ENCODE assay signal across 31 cellular contexts in the genomic region with DNA sequence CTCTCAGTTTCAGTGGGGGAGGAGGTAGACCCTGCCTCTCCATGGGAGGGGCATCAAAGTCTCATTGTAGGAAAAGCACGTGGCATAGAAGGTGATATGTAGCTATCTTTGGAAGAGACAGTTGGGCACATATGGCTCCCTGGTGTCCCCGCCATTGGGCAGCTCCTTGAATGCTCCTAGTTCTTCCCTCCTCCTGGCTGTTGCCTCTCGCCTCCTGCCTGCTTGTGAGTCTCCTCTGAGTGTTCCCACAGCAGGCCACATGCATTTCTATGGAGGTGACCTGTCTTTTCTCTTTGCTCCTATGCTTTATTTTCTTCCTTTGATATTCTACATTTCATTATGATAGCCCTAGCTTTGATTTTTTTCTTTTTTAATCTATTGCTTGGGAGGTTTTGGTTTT.
"Had no signal": no experiment of that assay in that cellular context is flagged by ENCODE, and none has a peak within 500 bp of the region (broad histone marks: within the 10 kb centered on the region; RNA-seq: fewer than 3 reads in every experiment).

No MANE protein-coding gene starts in this region.

- H3K4me2 ChIP-seq: KMS-11, PC-9 had no signal

- H3K4me3 Mint-ChIP-seq: activated CD4-positive, alpha-beta memory T cell treated with anti-CD3 and anti-CD28 coated beads for 36 hours; activated CD8-positive, alpha-beta memory T cell treated with anti-CD3 and anti-CD28 coated beads, Interleukin-2, amount 10 ng/mL, durations not matched to agents 7 days and 5 days; activated naive CD8-positive, alpha-beta T cell treated with anti-CD3 and anti-CD28 coated beads for 36 hours; activated T-helper 17 cell treated with anti-CD3 and anti-CD28 coated beads, Interleukin-2, amount 50 U/mL, for 72 hours had no signal

- H3K36me3 ChIP-seq: SJCRH30, WERI-Rb-1 had no signal

- H3K4me1 Mint-ChIP-seq: activated CD8-positive, alpha-beta memory T cell treated with anti-CD3 and anti-CD28 coated beads, Interleukin-2, amount 10 ng/mL, durations not matched to agents 7 days and 5 days; activated naive CD8-positive, alpha-beta T cell treated with anti-CD3 and anti-CD28 coated beads for 36 hours; activated T-helper 17 cell treated with anti-CD3 and anti-CD28 coated beads, Interleukin-2, amount 50 U/mL, for 72 hours had no signal

- DNase-seq: activated CD4-positive, alpha-beta memory T cell treated with anti-CD3 and anti-CD28 coated beads for 36 hours; activated CD4-positive, alpha-beta T cell treated with anti-CD3 and anti-CD28 coated beads, Interleukin-2, amount 50 U/mL, for 1 hour; activated CD8-positive, alpha-beta memory T cell treated with anti-CD3 and anti-CD28 coated beads for 24 hours; activated CD8-positive, alpha-beta memory T cell treated with anti-CD3 and anti-CD28 coated beads, Interleukin-2, amount 10 ng/mL, durations not matched to agents 7 days and 5 days; activated CD8-positive, alpha-beta memory T cell treated with anti-CD3 and anti-CD28 coated beads, Interleukin-2, amount 50 U/mL, for 48 hours; activated effector memory CD4-positive, alpha-beta T cell treated with anti-CD3 and anti-CD28 coated beads, Interleukin-2, amount 50 U/mL, for 16 hours; activated naive CD4-positive, alpha-beta T cell; activated naive CD4-positive, alpha-beta T cell treated with anti-CD3 and anti-CD28 coated beads, Interleukin-2, amount 50 U/mL, for 16 hours; activated naive CD8-positive, alpha-beta T cell treated with anti-CD3 and anti-CD28 coated beads for 36 hours; activated T-cell treated with anti-CD3 and anti-CD28 coated beads, Interleukin-2, amount 50 U/mL, for 48 hours; amniotic stem cell; aorta; cerebellar nuclear complex; MM.1S; MV-4-11; NCI-H1092; NCI-H1436 treated with DMSO at 0.1 percent for 48 hours; NCI-H1694 treated with DMSO at 0.1 percent for 48 hours; NCI-H2029; NCI-H345; NCI-H524 treated with DMSO at 0.1 percent for 48 hours; NK-92 treated with Interleukin-12 subunit alpha and Interleukin-12 subunit beta, amount 100 ng/mL, for 24 hours; PC-9; SHP77; T1000; WERI-Rb-1 had no signal

- H3K9me3 ChIP-seq: SJCRH30 had no signal

- H3K9ac ChIP-seq: KMS-11 had no signal

- ATAC-seq: activated CD8-positive, alpha-beta memory T cell treated with anti-CD3 and anti-CD28 coated beads, Interleukin-2, amount 10 ng/mL, durations not matched to agents 7 days and 5 days; activated T-helper 17 cell treated with anti-CD3 and anti-CD28 coated beads, Interleukin-2, amount 50 U/mL, for 72 hours had no signal

- H3K27ac ChIP-seq: cardiac muscle cell, KMS-11, PC-9, SK-N-MC, WERI-Rb-1 had no signal

- H3K27ac Mint-ChIP-seq: activated CD4-positive, alpha-beta memory T cell treated with anti-CD3 and anti-CD28 coated beads for 36 hours; activated CD8-positive, alpha-beta memory T cell treated with anti-CD3 and anti-CD28 coated beads, Interleukin-2, amount 10 ng/mL, durations not matched to agents 7 days and 5 days; activated naive CD8-positive, alpha-beta T cell treated with anti-CD3 and anti-CD28 coated beads for 36 hours; activated T-helper 17 cell treated with anti-CD3 and anti-CD28 coated beads, Interleukin-2, amount 50 U/mL, for 72 hours had no signal

- H2AFZ ChIP-seq: PC-9 had no signal

- H3K9me3 Mint-ChIP-seq: activated CD4-positive, alpha-beta memory T cell treated with anti-CD3 and anti-CD28 coated beads for 36 hours; activated naive CD8-positive, alpha-beta T cell treated with anti-CD3 and anti-CD28 coated beads for 36 hours; activated T-helper 17 cell treated with anti-CD3 and anti-CD28 coated beads, Interleukin-2, amount 50 U/mL, for 72 hours had no signal

- H3K27me3 ChIP-seq: cardiac muscle cell, SJCRH30 had no signal

- H3K4me3 ChIP-seq: cardiac muscle cell, PC-9, SJCRH30, SK-N-MC had no signal

- H3K27me3 Mint-ChIP-seq: activated CD4-positive, alpha-beta memory T cell treated with anti-CD3 and anti-CD28 coated beads for 36 hours; activated CD8-positive, alpha-beta memory T cell treated with anti-CD3 and anti-CD28 coated beads, Interleukin-2, amount 10 ng/mL, durations not matched to agents 7 days and 5 days; activated naive CD8-positive, alpha-beta T cell treated with anti-CD3 and anti-CD28 coated beads for 36 hours; activated T-helper 17 cell treated with anti-CD3 and anti-CD28 coated beads, Interleukin-2, amount 50 U/mL, for 72 hours had no signal
